ENCODE assay signal across 8 cellular contexts in the genomic region with DNA sequence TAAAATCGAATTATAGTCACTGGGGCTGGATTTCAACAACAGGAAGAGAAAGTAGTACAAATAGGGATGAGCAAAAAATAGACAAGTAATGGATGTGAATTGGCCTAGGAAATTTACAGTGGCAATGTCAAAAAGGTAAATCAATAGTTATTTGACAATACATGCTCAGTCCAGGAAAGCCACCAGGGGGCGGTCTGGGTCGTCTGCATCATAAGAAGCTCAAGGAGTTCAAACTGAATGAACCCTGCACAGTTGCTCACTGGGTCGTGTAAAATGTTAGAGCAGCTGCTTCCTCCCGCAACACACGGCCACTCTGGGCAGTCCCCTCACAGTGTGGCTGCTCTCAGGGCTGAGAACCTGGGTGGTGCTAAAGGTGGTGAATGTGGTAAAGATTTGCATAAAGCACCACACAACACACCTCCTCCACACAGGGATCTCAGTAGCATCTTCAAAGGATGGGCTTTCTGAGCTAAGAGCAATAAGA.
DNase-seq lines count a peak whose midpoint lies in the region; ATAC-seq and TF ChIP-seq lines count a peak whose summit lies in the region.

No MANE protein-coding gene starts in this region.

- no TSS peak for BruUV-seq in Caco-2 (replicated peaks; lab: Mats Ljungman, UMichigan)

- H3K9ac ChIP-seq in NT2/D1 (ENCODE audit: insufficient read length, low read depth) = no peak overlapping the region

- no peaks in the 10 kb centered on the region for H3K9me3 Mint-ChIP-seq in Caco-2 (ENCODE audit: unreplicated experiment)

- H3K4me1 Mint-ChIP-seq in Caco-2 (ENCODE audit: low read depth, unreplicated experiment) = no peaks in the 10 kb centered on the region

- H3K36me3 Mint-ChIP-seq in Caco-2 (ENCODE audit: insufficient read depth, unreplicated experiment) = no peaks in the 10 kb centered on the region

- H3K4me1 ChIP-seq in Caco-2 (no peaks in the 10 kb centered on the region), NT2/D1 (ENCODE audit: insufficient read depth, insufficient read length) (no peaks in the 10 kb centered on the region), upper lobe of right lung (no peaks in the 10 kb centered on the region)

- no peak overlapping the region for H3K27ac Mint-ChIP-seq in Caco-2 (ENCODE audit: unreplicated experiment)

- ATAC-seq in GM19395 (IDR thresholded peaks at IDR 0.05; ENCODE audit: unreplicated experiment) (peak; percentile 93), HG03457 (IDR thresholded peaks at IDR 0.05; ENCODE audit: unreplicated experiment) (peak; percentile 80), omental fat pad (ENCODE audit: low FRiP score) (no peak), upper lobe of right lung (peak; percentile 75)

- no peak overlapping the region for H3K4me3 Mint-ChIP-seq in Caco-2 (ENCODE audit: unreplicated experiment)

- CTCF ChIA-PET in Caco-2 (lab: Charles Lee) = interaction anchor here (0.6 to 1.5 kb wide), 15 partner anchors 9 to 169 kb away, joined by 3 to 10 read pairs (median 3); partner anchors contain the start of gene ZNF280B

- H3K36me3 ChIP-seq in Caco-2 (ENCODE audit: control insufficient read depth, insufficient read depth, low read length) (no peaks in the 10 kb centered on the region), NT2/D1 (ENCODE audit: insufficient read depth, insufficient read length, low read length) (no peaks in the 10 kb centered on the region), upper lobe of right lung (no peaks in the 10 kb centered on the region)

- peaks cover 19% of the 10 kb centered on the region for H3K27me3 Mint-ChIP-seq in Caco-2 (ENCODE audit: insufficient read depth, unreplicated experiment)

- POLR2A ChIA-PET in Caco-2 (lab: Charles Lee) = no interaction called here

- TF ChIP-seq CTCF in Caco-2 (IDR thresholded peaks at IDR 0.05; ENCODE audit: insufficient read depth in 1 of 2, low read depth in 1 of 2, low read length in 1 of 2, severe bottlenecking in 1 of 2, unreplicated experiment in 1 of 2) (peak; percentile 67 to 83), fibroblast of mammary gland (conservative IDR thresholded peaks at IDR 0.05; ENCODE audit: control insufficient read depth, insufficient read depth, low read depth, low read length) (peak; percentile 92), omental fat pad (IDR thresholded peaks at IDR 0.05) (no peak), upper lobe of right lung (IDR thresholded peaks at IDR 0.05) (peak; percentile 72)

- H3K9me3 ChIP-seq in Caco-2 (no peaks in the 10 kb centered on the region), NT2/D1 (ENCODE audit: insufficient read depth, low read length) (no peaks in the 10 kb centered on the region), upper lobe of right lung (no peaks in the 10 kb centered on the region)

- intact Hi-C loops in Caco-2 (cut with micrococcal nuclease; ENCODE audit: unreplicated experiment) (loop anchor here (1.0 kb wide), 1 partner anchor 65 kb away; no protein-coding TSS in a partner anchor), upper lobe of right lung (cut with DNase I) (no loop called here)

- H3K27me3 ChIP-seq in Caco-2 (replicated peaks; ENCODE audit: control insufficient read depth, insufficient read depth, low read length) (peaks cover 2% of the 10 kb centered on the region), NT2/D1 (ENCODE audit: insufficient read depth, insufficient read length) (peaks cover 100% of the 10 kb centered on the region), upper lobe of right lung (peaks cover 21% of the 10 kb centered on the region)

- no peak overlapping the region for H3K27ac ChIP-seq in upper lobe of right lung

- peak; percentile 68 to 73 for DNase-seq in Caco-2
- peak; percentile 22 for DNase-seq in NT2/D1 (ENCODE audit: low read depth, low spot score)
- peak; percentile 62 for DNase-seq in activated T-cell treated with anti-CD3 and anti-CD28 coated beads for 1 hour (ENCODE audit: low read depth)
- peak; percentile 63 for DNase-seq in fibroblast of mammary gland (ENCODE audit: low read depth)
- peak; percentile 44 for DNase-seq in omental fat pad (ENCODE audit: low spot score)
- peak; percentile 74 for DNase-seq in upper lobe of right lung

- H3K4me3 ChIP-seq in Caco-2 (ENCODE audit: low read depth, low read length) (no peak overlapping the region), NT2/D1 (ENCODE audit: insufficient read length, low read depth) (no peak overlapping the region), fibroblast of mammary gland (ENCODE audit: control insufficient read depth, low read depth, low read length) (no peak overlapping the region), upper lobe of right lung (no peak overlapping the region)

Comparison
In these comparisons a context has a peak if more than half of its experiments do, and no peak if none do; other contexts are left out.
1. DNase-seq: peak in every context shown above with its lines; median percentile 74 in upper lobe of right lung; 70 in Caco-2; 63 in fibroblast of mammary gland; 62 in activated T-cell treated with anti-CD3 and anti-CD28 coated beads for 1 hour; 44 in omental fat pad; 22 in NT2/D1.
2. CTCF ChIP-seq: peak in Caco-2 (2 of 2), fibroblast of mammary gland (single experiment) and upper lobe of right lung (single experiment); none in omental fat pad (0 of 3).